In the genomic region with DNA sequence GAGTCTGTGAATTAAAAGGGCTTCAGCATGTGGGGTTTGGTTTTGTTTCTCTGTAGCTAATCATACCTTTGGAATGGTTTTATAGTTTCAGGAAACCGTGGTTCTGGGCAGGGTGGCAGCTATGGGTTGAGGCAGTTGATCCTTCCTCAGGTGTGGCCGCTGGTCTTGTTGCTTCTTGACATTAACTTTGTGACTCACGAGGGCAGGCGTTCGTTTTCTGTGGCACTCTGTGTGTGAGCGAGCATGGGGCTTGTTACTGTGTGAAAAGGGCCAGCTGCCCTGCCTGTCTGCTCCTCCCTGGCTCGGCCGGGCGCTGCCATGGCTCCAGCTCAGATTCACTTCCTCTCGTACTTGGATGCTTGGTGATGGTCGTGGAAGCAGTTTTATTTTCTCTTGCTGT, we compare ENCODE assay signal across 1 cellular context.
TF ChIP-seq lines count a peak whose summit lies in the region.

No MANE protein-coding gene starts in this region.

TF ChIP-seq in HepG2, 621 proteins besides CTCF, POLR2A, EP300 and RAD21:
- TF ChIP-seq DNMT3B (CRISPR knock-in tag; conservative IDR thresholded peaks at IDR 0.05) (no peak), PAWR (CRISPR knock-in tag; IDR thresholded peaks at IDR 0.05; ENCODE audit: borderline replicate concordance) (no peak), ZNF180 (CRISPR knock-in tag; IDR thresholded peaks at IDR 0.05; ENCODE audit: borderline replicate concordance, low read depth) (no peak), KLF13 (CRISPR knock-in tag; IDR thresholded peaks at IDR 0.05) (no peak), GABPA (IDR thresholded peaks at IDR 0.05; ENCODE audit: low read depth, low read length) (0 out of 2 replicates have a peak, but pooled peaks have one; percentile 11), GABPA (CRISPR knock-in tag; IDR thresholded peaks at IDR 0.05; ENCODE audit: low read depth) (no peak), ZNF232 (CRISPR knock-in tag; IDR thresholded peaks at IDR 0.05; ENCODE audit: borderline replicate concordance) (no peak), IRF1 (CRISPR knock-in tag; IDR thresholded peaks at IDR 0.05; ENCODE audit: low read depth) (no peak), ZNF335 (CRISPR knock-in tag; IDR thresholded peaks at IDR 0.05) (no peak)
